Comparison of ENCODE assay signal across 8 cellular contexts in the genomic region with DNA sequence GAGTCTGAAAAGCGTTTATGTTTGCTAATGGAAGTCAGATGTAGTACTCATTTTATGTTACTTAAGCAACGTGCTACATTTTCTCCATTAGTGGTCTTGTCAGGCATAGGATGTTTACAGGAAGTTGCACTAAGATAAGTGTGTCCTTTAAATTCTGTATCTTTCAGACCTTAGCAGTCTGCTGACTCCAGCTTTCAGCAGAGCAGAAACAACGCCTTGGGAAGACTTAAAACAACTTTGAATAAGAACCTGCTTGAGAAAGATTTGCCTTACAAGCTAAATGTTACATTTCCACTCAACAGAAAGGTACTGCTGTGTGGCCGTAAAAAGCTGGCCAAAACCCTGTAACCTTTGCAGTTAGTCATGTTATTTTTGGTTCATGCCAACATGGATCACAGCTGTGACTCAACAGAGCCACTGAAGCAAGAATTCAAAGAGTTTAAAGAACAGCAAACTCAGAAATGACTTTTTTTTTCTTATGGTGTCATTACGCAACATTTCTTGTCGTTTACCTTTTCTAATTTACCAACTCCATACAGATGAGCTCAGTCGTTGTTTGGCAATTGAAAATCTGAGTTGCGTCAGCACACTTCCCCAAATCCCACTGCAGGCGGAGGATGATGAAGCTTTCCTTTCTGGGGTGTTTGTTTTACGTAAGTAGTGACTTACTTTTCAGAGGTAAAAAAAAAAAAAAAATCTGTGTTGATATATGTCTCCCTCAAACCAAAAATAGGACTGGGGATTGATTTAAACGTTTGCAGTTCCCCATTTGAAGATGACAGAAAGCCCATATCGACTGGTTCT. TPM values are rescaled to one million over a fixed set of nuclear protein-coding genes. Genes with fewer than 3 reads are reported as not detected.
A peak's percentile ranks its signal among the peaks of the same experiment; 100 is the strongest.
DNase-seq lines count a peak whose midpoint lies in the region; ATAC-seq and TF ChIP-seq lines count a peak whose summit lies in the region.

No MANE protein-coding gene starts in this region.

- H3K36me3 ChIP-seq in GM06990 (ENCODE audit: control insufficient read depth, insufficient read depth, low read length) (no peaks in the 10 kb centered on the region), Panc1 (ENCODE audit: control insufficient read depth, insufficient read depth, low read length) (no peaks in the 10 kb centered on the region)

- peak; percentile 11 for DNase-seq in GM06990 (ENCODE audit: extremely low read depth, insufficient read length)
- no peak for DNase-seq in Panc1 (ENCODE audit: low read depth, low spot score)
- peak; percentile 44 for DNase-seq in pons (ENCODE audit: low spot score)
- no peak for DNase-seq in activated CD8-positive, alpha-beta memory T cell treated with anti-CD3 and anti-CD28 coated beads, Interleukin-2, amount 50 U/mL, for 4 hours
- DNase-seq in activated effector memory CD4-positive, alpha-beta T cell treated with anti-CD3 and anti-CD28 coated beads, Interleukin-2, amount 50 U/mL, for 16 hours = no peak

- ATAC-seq in Panc1 = peak; percentile 62; the same call in 1 of the 2 replicates
- peak; percentile 88 for ATAC-seq in esophagus mucosa
- ATAC-seq in GM21390 (IDR thresholded peaks at IDR 0.05; ENCODE audit: unreplicated experiment) = no peak
- no peak for ATAC-seq in GM18517 (IDR thresholded peaks at IDR 0.05; ENCODE audit: unreplicated experiment)

- in situ Hi-C loops in Panc1 (cut with HindIII; ENCODE audit: low pct_unique_long_range_greater_than_20kb, low sequenced_read_pairs) = no loop called here

- POLR2A ChIA-PET in Panc1 (lab: Charles Lee) = interaction anchor here (0.7 kb wide), 2 partner anchors 20 to 259 kb away, joined by 3 to 9 read pairs; no protein-coding TSS in a partner anchor

- H3K27me3 ChIP-seq in GM06990 (replicated peaks; ENCODE audit: control insufficient read depth, insufficient read depth, low read length) (no peaks in the 10 kb centered on the region), Panc1 (ENCODE audit: control insufficient read depth, insufficient read depth, low read length) (no peaks in the 10 kb centered on the region)

- no TSS peak for BruUV-seq in Panc1 (replicated peaks; lab: Mats Ljungman, UMichigan)

- no peaks in the 10 kb centered on the region for H3K4me1 ChIP-seq in Panc1 (ENCODE audit: control insufficient read depth, insufficient read depth, low read length)

- intact Hi-C loops in Panc1 (cut with micrococcal nuclease; ENCODE audit: unreplicated experiment) = no loop called here

- no peak overlapping the region for H3K27ac ChIP-seq in Panc1 (ENCODE audit: low read length)

- CTCF ChIA-PET in Panc1 (lab: Charles Lee) = interaction anchor here (0.7 kb wide), 1 partner anchor 25 kb away, joined by 5 read pairs; no protein-coding TSS in a partner anchor

- H3K9me3 ChIP-seq in Panc1 (ENCODE audit: control insufficient read depth, insufficient read depth, low read depth, low read length) = no peaks in the 10 kb centered on the region

- TF ChIP-seq CTCF in GM06990 (IDR thresholded peaks at IDR 0.05; ENCODE audit: insufficient read depth, low read length, poor library complexity, severe bottlenecking) (no peak), Panc1 (IDR thresholded peaks at IDR 0.05) (no peak)

- H3K4me3 ChIP-seq in GM06990 (replicated peaks; ENCODE audit: low read depth, low read length) = no peak overlapping the region
- H3K4me3 ChIP-seq in Panc1 (ENCODE audit: low read depth in 2 of 2, low read length in 2 of 2) = no peak overlapping the region; a peak in 1 of 4 replicates

RNA-seq across cellular contexts. Expression of a gene that starts 27.9 kb away (rescaled TPM):
- 13.6 TPM for total RNA-seq in Panc1 (2021; ENCODE audit: unreplicated experiment)
- polyA plus RNA-seq in Panc1 (2012; ENCODE audit: insufficient read length) = 12.0 TPM
- 0.60 TPM for total RNA-seq in esophagus mucosa

Comparison
In these comparisons a context has a peak if more than half of its experiments do, and no peak if none do; other contexts are left out.
1. DNase-seq: peak in GM06990 (single experiment) and pons (single experiment); none in Panc1 (single experiment), activated CD8-positive, alpha-beta memory T cell treated with anti-CD3 and anti-CD28 coated beads, Interleukin-2, amount 50 U/mL, for 4 hours (single experiment) and activated effector memory CD4-positive, alpha-beta T cell treated with anti-CD3 and anti-CD28 coated beads, Interleukin-2, amount 50 U/mL, for 16 hours (single experiment).
2. ATAC-seq: peak in Panc1 (single experiment) and esophagus mucosa (single experiment); none in GM21390 (single experiment) and GM18517 (single experiment).